ENCODE assay signal across 9 cellular contexts in the genomic region with DNA sequence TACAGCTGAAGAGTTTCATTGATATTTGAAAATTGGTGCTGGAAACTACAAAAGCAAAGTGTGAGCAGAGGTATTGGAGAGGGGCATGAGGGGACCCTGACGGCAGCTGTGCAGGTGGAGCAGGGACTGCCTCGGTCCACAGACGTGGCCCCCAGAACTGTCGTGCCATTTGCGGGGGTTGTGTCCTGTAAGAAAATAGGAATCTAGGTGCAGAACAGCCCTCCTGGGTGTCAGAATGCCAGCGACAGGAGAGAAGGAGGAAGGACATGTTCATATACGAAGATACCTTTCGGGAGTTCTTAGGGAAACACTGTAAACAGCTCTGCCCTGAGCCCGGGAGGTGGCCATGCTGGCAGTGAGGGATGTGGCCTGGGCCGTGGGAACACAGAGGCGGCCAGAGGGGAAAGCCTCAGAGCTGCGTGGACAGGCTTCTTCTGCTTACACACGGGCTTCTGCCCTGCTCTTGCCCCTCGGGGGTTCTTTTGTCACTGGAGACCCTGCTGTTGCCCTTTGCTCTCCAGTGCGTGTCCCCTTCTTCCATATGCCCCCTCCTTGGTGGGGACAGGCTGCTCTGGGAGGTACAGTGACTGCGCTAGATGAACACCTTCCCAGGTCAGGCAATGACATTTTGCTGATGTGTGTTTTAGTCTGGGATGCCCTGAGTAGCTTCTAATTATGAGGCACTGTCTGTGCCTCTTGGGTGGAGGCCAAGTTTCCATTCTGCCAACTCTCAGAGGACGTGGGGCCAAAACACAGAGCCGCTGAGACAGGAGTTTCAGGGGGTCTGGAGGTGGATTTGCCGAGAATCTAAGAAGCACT.
DNase-seq lines count a peak whose midpoint lies in the region; ATAC-seq and TF ChIP-seq lines count a peak whose summit lies in the region.
"Had no signal": no experiment of that assay in that cellular context is flagged by ENCODE, and none has a peak within 500 bp of the region (broad histone marks: within the 10 kb centered on the region; RNA-seq: fewer than 3 reads in every experiment).

No MANE protein-coding gene starts in this region.

- H3K4me3 ChIP-seq in HUES64 (ENCODE audit: low read length) (no peak overlapping the region), skeletal muscle satellite cell (ENCODE audit: low read length) (no peak overlapping the region)
- H3K4me3 ChIP-seq: skin epidermis had no signal

- TF ChIP-seq CTCF in Calu3 (IDR thresholded peaks at IDR 0.05; ENCODE audit: unreplicated experiment), result no peak

- H3K27ac ChIP-seq in HUES64 (ENCODE audit: low read depth, low read length), result peak overlapping the region; percentile 44; the same call in 1 of the 2 replicates

- no peaks in the 10 kb centered on the region for H3K9me3 Mint-ChIP-seq in Calu3 (ENCODE audit: low read depth, unreplicated experiment)

- H3K36me3 ChIP-seq in HUES64 (ENCODE audit: insufficient read depth, low read length) (no peaks in the 10 kb centered on the region), skeletal muscle satellite cell (ENCODE audit: insufficient read depth, low read length) (no peaks in the 10 kb centered on the region)

- H3K27me3 Mint-ChIP-seq in Calu3 (ENCODE audit: unreplicated experiment), result no peaks in the 10 kb centered on the region

- H3K4me1 ChIP-seq in HUES64 (ENCODE audit: insufficient read depth, low read length) (peaks cover 26% of the 10 kb centered on the region), skeletal muscle satellite cell (ENCODE audit: control insufficient read depth, insufficient read depth, low read length) (peaks cover 37% of the 10 kb centered on the region)

- no peak overlapping the region for H3K4me2 ChIP-seq in skeletal muscle satellite cell (ENCODE audit: low read length)

- H3K9me3 ChIP-seq in HUES64 (ENCODE audit: insufficient read depth, low read depth, low read length), result no peaks in the 10 kb centered on the region
- H3K9me3 ChIP-seq in skeletal muscle satellite cell (replicated peaks; ENCODE audit: low read length), result no peaks in the 10 kb centered on the region

- no peaks in the 10 kb centered on the region for H3K36me3 Mint-ChIP-seq in Calu3 (ENCODE audit: insufficient read depth, unreplicated experiment)

- ATAC-seq in left cardiac atrium (peak; percentile 69 to 73), GM19463 (IDR thresholded peaks at IDR 0.05; ENCODE audit: unreplicated experiment) (no peak)

- DNase-seq in UCSD-AML1 (lab: John Stamatoyannopoulos, UW; ENCODE audit: unreplicated experiment) (peak; percentile 26), left cardiac atrium (peak; percentile 72), AG20443 (ENCODE audit: low spot score) (no peak), Calu3 (no peak)
- no peak for DNase-seq in NK-92 treated with Interleukin-12 subunit alpha and Interleukin-12 subunit beta, amount 100 ng/mL, for 24 hours (lab: John Stamatoyannopoulos, UW)

- no TSS peak for BruUV-seq in Calu3 (replicated peaks; lab: Mats Ljungman, UMichigan)

- CTCF ChIA-PET in Calu3 (lab: Charles Lee), result interaction anchor here (0.5 kb wide), 1 partner anchor 273 kb away, joined by 3 read pairs; no protein-coding TSS in a partner anchor

- intact Hi-C loops in left cardiac atrium (cut with DNase I) (loop anchor here in 1 of 2 donors (10.0 kb wide), 2 partner anchors 121 to 151 kb away; no protein-coding TSS in a partner anchor), Calu3 (cut with micrococcal nuclease; ENCODE audit: unreplicated experiment) (no loop called here)

- H3K9ac ChIP-seq in HUES64 (ENCODE audit: low read depth, low read length) (no peak overlapping the region), skeletal muscle satellite cell (ENCODE audit: low read depth, low read length) (peak overlapping the region; percentile 4)

- H3K4me1 Mint-ChIP-seq in Calu3 (ENCODE audit: low read depth, unreplicated experiment), result peaks cover 9% of the 10 kb centered on the region

- H3K4me3 Mint-ChIP-seq in Calu3 (ENCODE audit: low read depth, unreplicated experiment), result no peak overlapping the region

- WGBS in HUES64, result 52% methylated on average over 19 of the region's 19 CpGs

- H3K27ac Mint-ChIP-seq in Calu3 (ENCODE audit: unreplicated experiment), result no peak overlapping the region

- no peaks in the 10 kb centered on the region for H3K27me3 ChIP-seq in HUES64 (ENCODE audit: insufficient read depth, low read length)
- no peaks in the 10 kb centered on the region for H3K27me3 ChIP-seq in skeletal muscle satellite cell (ENCODE audit: control insufficient read depth, insufficient read depth, low read length)

Comparison
In these comparisons a context has a peak if more than half of its experiments do, and no peak if none do; other contexts are left out.
1. DNase-seq: peak in UCSD-AML1 (single experiment) and left cardiac atrium (single experiment); none in AG20443 (single experiment), Calu3 (single experiment) and NK-92 treated with Interleukin-12 subunit alpha and Interleukin-12 subunit beta, amount 100 ng/mL, for 24 hours (single experiment).